18 cellular contexts compared by ENCODE assay signal in genomic region chr15:40618023-40618422, GRCh38.
"Had no signal": no experiment of that assay in that cellular context is flagged by ENCODE, and none has a peak within 500 bp of the region (broad histone marks: within the 10 kb centered on the region; RNA-seq: fewer than 3 reads in every experiment).

No MANE protein-coding gene starts in this region.

- H3K36me3 ChIP-seq: brain microvascular endothelial cell, thyroid gland, vagina had no signal

- H3K4me1 Mint-ChIP-seq: activated naive CD8-positive, alpha-beta T cell treated with anti-CD3 and anti-CD28 coated beads for 36 hours; central memory CD8-positive, alpha-beta T cell; stimulated activated naive B cell treated with anti-CD40 and anti-IgM and Interleukin-4, amounts not matched to agents 10 μg/mL and 1 μg/mL and 100 μg/mL, for 72 hours had no signal

- H3K4me3 Mint-ChIP-seq: activated naive CD8-positive, alpha-beta T cell treated with anti-CD3 and anti-CD28 coated beads for 36 hours; activated T-helper 1 cell treated with anti-CD3 and anti-CD28 coated beads, Interleukin-12 subunit alpha, Interleukin-12 subunit beta, Interleukin-2, Interleukin-4 antibody, amounts not matched to agents 30 ng/mL and 10 ng/mL and 1 ng/mL, durations not matched to agents 14 hours and 24 hours and 36 hours; central memory CD8-positive, alpha-beta T cell; naive thymus-derived CD8-positive, alpha-beta T cell; stimulated activated naive B cell treated with anti-CD40 and anti-IgM and Interleukin-4, amounts not matched to agents 10 μg/mL and 1 μg/mL and 100 μg/mL, for 72 hours had no signal

- ATAC-seq: foreskin keratinocyte; left ventricle myocardium superior; naive thymus-derived CD8-positive, alpha-beta T cell; stimulated activated naive B cell treated with anti-CD40 and anti-IgM and Interleukin-4, amounts not matched to agents 10 μg/mL and 1 μg/mL and 100 μg/mL, for 72 hours had no signal

- H3K4me1 ChIP-seq: thyroid gland, vagina had no signal

- H3K9me3 ChIP-seq: thyroid gland, vagina had no signal

- H3K36me3 Mint-ChIP-seq: naive thymus-derived CD8-positive, alpha-beta T cell had no signal

- H3K9me3 Mint-ChIP-seq: activated naive CD8-positive, alpha-beta T cell treated with anti-CD3 and anti-CD28 coated beads for 36 hours; activated T-helper 1 cell treated with anti-CD3 and anti-CD28 coated beads, Interleukin-12 subunit alpha, Interleukin-12 subunit beta, Interleukin-2, Interleukin-4 antibody, amounts not matched to agents 30 ng/mL and 10 ng/mL and 1 ng/mL, durations not matched to agents 14 hours and 24 hours and 36 hours; central memory CD8-positive, alpha-beta T cell; naive thymus-derived CD8-positive, alpha-beta T cell; stimulated activated naive B cell treated with anti-CD40 and anti-IgM and Interleukin-4, amounts not matched to agents 10 μg/mL and 1 μg/mL and 100 μg/mL, for 72 hours had no signal

- H3K4me3 ChIP-seq: thyroid gland, vagina had no signal

- H3K27me3 ChIP-seq: brain microvascular endothelial cell, foreskin keratinocyte, thyroid gland, vagina had no signal

- H3K27me3 Mint-ChIP-seq: activated naive CD8-positive, alpha-beta T cell treated with anti-CD3 and anti-CD28 coated beads for 36 hours; central memory CD8-positive, alpha-beta T cell; naive thymus-derived CD8-positive, alpha-beta T cell; stimulated activated naive B cell treated with anti-CD40 and anti-IgM and Interleukin-4, amounts not matched to agents 10 μg/mL and 1 μg/mL and 100 μg/mL, for 72 hours had no signal

- H3K27ac Mint-ChIP-seq: activated naive CD8-positive, alpha-beta T cell treated with anti-CD3 and anti-CD28 coated beads for 36 hours; activated T-helper 1 cell treated with anti-CD3 and anti-CD28 coated beads, Interleukin-12 subunit alpha, Interleukin-12 subunit beta, Interleukin-2, Interleukin-4 antibody, amounts not matched to agents 30 ng/mL and 10 ng/mL and 1 ng/mL, durations not matched to agents 14 hours and 24 hours and 36 hours; naive thymus-derived CD8-positive, alpha-beta T cell; stimulated activated naive B cell treated with anti-CD40 and anti-IgM and Interleukin-4, amounts not matched to agents 10 μg/mL and 1 μg/mL and 100 μg/mL, for 72 hours had no signal

- H3K27ac ChIP-seq: brain microvascular endothelial cell, foreskin keratinocyte, thyroid gland, vagina had no signal

- DNase-seq: activated CD4-positive, alpha-beta T cell treated with anti-CD3 and anti-CD28 coated beads, Interleukin-2, amount 50 U/mL, for 1 hour; activated naive CD8-positive, alpha-beta T cell treated with anti-CD3 and anti-CD28 coated beads for 36 hours; brain microvascular endothelial cell; effector CD8-positive, alpha-beta T cell; foreskin keratinocyte; glutamatergic neuron; hypothalamus; left ventricle myocardium superior; mesenchymal stem cell; naive thymus-derived CD8-positive, alpha-beta T cell; posterior cingulate gyrus; stimulated activated CD4-positive, alpha-beta T cell treated with anti-CD3 and anti-CD28 coated beads, Interleukin-15, amount 100 ng/mL, for 24 hours; stimulated activated CD4-positive, alpha-beta T cell treated with anti-CD3 and anti-CD28 coated beads, Interleukin-4, amount 100 ng/mL, for 1 hour; stimulated activated naive B cell treated with anti-CD40 and anti-IgM and Interleukin-4, amounts not matched to agents 10 μg/mL and 1 μg/mL and 100 μg/mL, for 72 hours; thyroid gland had no signal
